Comparison of ENCODE assay signal across 1 cellular context in the genomic region with DNA sequence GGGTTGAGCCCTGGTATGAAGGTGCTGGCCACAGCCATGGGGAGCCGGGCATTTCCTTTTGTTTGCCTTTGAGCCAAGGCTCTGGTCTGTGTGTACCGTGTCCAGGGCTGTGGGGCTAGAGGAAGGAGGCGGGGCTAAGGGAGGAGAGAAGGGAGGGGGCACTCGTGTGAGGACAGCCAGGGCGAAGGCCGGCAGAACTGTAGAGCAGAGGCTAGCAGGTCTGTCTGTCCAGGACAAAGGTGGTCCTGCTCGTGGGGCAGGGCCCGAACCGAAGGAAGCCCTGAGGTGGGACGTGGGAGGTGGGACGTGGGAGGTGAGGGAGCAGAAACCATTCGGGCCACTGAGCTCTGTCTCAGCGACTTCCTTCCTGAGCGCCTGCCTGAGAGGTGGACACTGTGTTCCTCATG.
TF ChIP-seq lines count a peak whose summit lies in the region.

No MANE protein-coding gene starts in this region.

TF ChIP-seq in K562, 482 proteins besides CTCF, POLR2A, EP300 and RAD21:
- TF ChIP-seq FOXJ3 (CRISPR knock-in tag; IDR thresholded peaks at IDR 0.05): no peak
